In genomic region chr11:65057526-65057925, GRCh38 we compare ENCODE assay signal across 29 cellular contexts. TPM values are rescaled to one million over a fixed set of nuclear protein-coding genes. Genes with fewer than 3 reads are reported as not detected.
"Had no signal": no experiment of that assay in that cellular context is flagged by ENCODE, and none has a peak within 500 bp of the region (broad histone marks: within the 10 kb centered on the region; RNA-seq: fewer than 3 reads in every experiment).

No MANE protein-coding gene starts in this region.

- H3K4me3 ChIP-seq: neural progenitor cell, ovary, psoas muscle, skin epidermis, smooth muscle cell, spleen, stomach, thoracic aorta, thyroid gland, tibial nerve, upper lobe of left lung, vagina had no signal

- DNase-seq: naive thymus-derived CD4-positive, alpha-beta T cell; natural killer cell; nucleus accumbens; ovary; posterior cingulate gyrus; psoas muscle; retina; spleen; stimulated activated CD4-positive, alpha-beta T cell treated with anti-CD3 and anti-CD28 coated beads, Interleukin-12 subunit alpha, Interleukin-12 subunit beta, amount 100 ng/mL, for 4 hours; stimulated activated CD4-positive, alpha-beta T cell treated with anti-CD3 and anti-CD28 coated beads, Interleukin-1b, Interleukin-23, amount 100 ng/mL, for 48 hours; stimulated activated CD4-positive, alpha-beta T cell treated with anti-CD3 and anti-CD28 coated beads, Interleukin-4, amount 100 ng/mL, for 1 hour; stimulated activated CD4-positive, alpha-beta T cell treated with anti-CD3 and anti-CD28 coated beads, Interleukin-4, amount 100 ng/mL, for 4 hours; stimulated activated CD8-positive, alpha-beta memory T cell treated with anti-CD3 and anti-CD28 coated beads, Interleukin-4, amount 100 ng/mL, for 48 hours; stimulated activated naive CD4-positive, alpha-beta T cell treated with Interleukin-2 at 50 U/mL for 16 hours; stomach; thyroid gland; trophoblast cell had no signal

- H3K36me3 ChIP-seq: neural progenitor cell, neutrophil, ovary, spleen, stomach, thoracic aorta, thyroid gland, tibial nerve, upper lobe of left lung, vagina had no signal

- ATAC-seq: naive thymus-derived CD4-positive, alpha-beta T cell; natural killer cell; psoas muscle; sciatic nerve; stimulated activated memory B cell treated with anti-CD40 and anti-IgM and Interleukin-4, amounts not matched to agents 10 μg/mL and 1 μg/mL and 100 μg/mL, for 72 hours had no signal

- H3K27ac ChIP-seq: neural progenitor cell, neutrophil, ovary, parathyroid adenoma, psoas muscle, skin epidermis, spleen, stomach, thoracic aorta, thyroid gland, tibial nerve, upper lobe of left lung, vagina had no signal

- H2AFZ ChIP-seq: neural progenitor cell, parathyroid adenoma had no signal

- H3K4me1 ChIP-seq: neural progenitor cell, parathyroid adenoma, psoas muscle, stomach, thyroid gland, tibial nerve, upper lobe of left lung, vagina had no signal

- H3K27me3 ChIP-seq: neural progenitor cell, neutrophil, ovary, spleen, thyroid gland, tibial nerve, upper lobe of left lung, vagina had no signal

- H3K9ac ChIP-seq: neural progenitor cell, parathyroid adenoma had no signal

- H3K9me3 ChIP-seq: neutrophil, ovary, psoas muscle, spleen, stomach, thoracic aorta, thyroid gland, upper lobe of left lung, vagina had no signal

- H3K4me2 ChIP-seq: neural progenitor cell, smooth muscle cell had no signal

RNA-seq across cellular contexts. Expression of gene NAALADL1, which starts 0.8 kb away (rescaled TPM):
- polyA plus RNA-seq: neural cell had no signal
